Comparison of ENCODE assay signal across 32 cellular contexts in the genomic region with DNA sequence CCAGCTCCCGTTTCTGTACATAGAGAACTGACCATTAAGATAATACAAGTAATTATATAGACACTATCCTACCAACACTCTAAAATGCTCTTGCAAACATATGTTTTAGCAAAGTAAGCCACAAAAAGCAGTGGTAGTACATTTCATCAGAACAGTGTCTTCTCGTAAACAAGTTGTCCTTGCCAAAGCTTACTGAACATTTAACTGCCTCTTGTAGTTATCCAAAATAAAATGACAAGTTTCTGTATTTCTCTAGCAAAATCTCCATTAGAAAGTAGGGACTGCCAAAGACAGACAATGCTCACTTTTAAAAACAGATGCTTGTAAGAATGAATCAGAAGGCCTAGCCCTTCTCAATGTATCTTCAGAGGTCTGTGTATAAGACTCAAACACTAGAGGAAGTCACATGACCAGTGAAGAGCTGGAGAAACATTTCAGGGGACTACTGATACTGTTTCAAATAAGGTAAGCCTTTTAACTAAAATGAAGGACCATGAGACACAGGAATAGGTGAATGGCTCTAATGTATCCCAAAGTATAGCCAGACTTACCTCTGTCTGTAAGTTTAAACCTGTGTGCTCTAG. TPM values are rescaled to one million over a fixed set of nuclear protein-coding genes. Genes with fewer than 3 reads are reported as not detected.
DNase-seq lines count a peak whose midpoint lies in the region; ATAC-seq and TF ChIP-seq lines count a peak whose summit lies in the region.
"Had no signal": no experiment of that assay in that cellular context is flagged by ENCODE, and none has a peak within 500 bp of the region (broad histone marks: within the 10 kb centered on the region; RNA-seq: fewer than 3 reads in every experiment).

No MANE protein-coding gene starts in this region.

- H3K4me1 Mint-ChIP-seq in activated CD8-positive, alpha-beta T cell treated with anti-CD3 and anti-CD28 coated beads, Interleukin-2, amount 10 ng/mL, durations not matched to agents 7 days and 5 days (ENCODE audit: low read depth), result no peaks in the 10 kb centered on the region
- H3K4me1 Mint-ChIP-seq: activated B cell treated with CpG ODN at 0.5 μM for 24 hours, brain had no signal

- dilution Hi-C loops in mammary epithelial cell (cut with HindIII; ENCODE audit: low sequenced_read_pairs), result no loop called here

- H3K9ac ChIP-seq in mammary epithelial cell (ENCODE audit: insufficient read depth, low read length), result no peak overlapping the region

- H3K79me2 ChIP-seq in mammary epithelial cell (ENCODE audit: insufficient read depth, low read length), result no peaks in the 10 kb centered on the region

- in situ Hi-C loops in mammary epithelial cell (cut with MboI; ENCODE audit: low sequenced_read_pairs in 2 of 2), result no loop called here

- no peak overlapping the region for H3K4me2 ChIP-seq in mammary epithelial cell (ENCODE audit: insufficient read depth, low read depth, low read length)

- no peaks in the 10 kb centered on the region for H3K9me3 ChIP-seq in mammary epithelial cell (replicated peaks; ENCODE audit: insufficient read depth, low read length)
- H3K9me3 ChIP-seq in suprapubic skin, result no peaks in the 10 kb centered on the region
- H3K9me3 ChIP-seq: Caco-2, esophagus muscularis mucosa, left ventricle myocardium inferior, stomach had no signal

- ATAC-seq in foreskin keratinocyte (no peak), HG03159 (IDR thresholded peaks at IDR 0.05; ENCODE audit: unreplicated experiment) (no peak)
- no peak for ATAC-seq in activated CD8-positive, alpha-beta T cell treated with anti-CD3 and anti-CD28 coated beads, Interleukin-2, amount 10 ng/mL, durations not matched to agents 7 days and 5 days
- ATAC-seq: activated CD8-positive, alpha-beta memory T cell treated with anti-CD3 and anti-CD28 coated beads, Interleukin-2, amount 10 ng/mL, durations not matched to agents 7 days and 5 days; activated T-cell treated with anti-CD3 and anti-CD28 coated beads, Interleukin-2, amount 50 U/mL, for 72 hours; naive thymus-derived CD4-positive, alpha-beta T cell; Panc1 had no signal

- H3K4me3 Mint-ChIP-seq in activated CD8-positive, alpha-beta T cell treated with anti-CD3 and anti-CD28 coated beads, Interleukin-2, amount 10 ng/mL, durations not matched to agents 7 days and 5 days, result no peak overlapping the region
- H3K4me3 Mint-ChIP-seq: activated B cell treated with CpG ODN at 0.5 μM for 24 hours; activated CD8-positive, alpha-beta memory T cell treated with anti-CD3 and anti-CD28 coated beads, Interleukin-2, amount 10 ng/mL, durations not matched to agents 7 days and 5 days; activated T-cell treated with anti-CD3 and anti-CD28 coated beads, Interleukin-2, amount 50 U/mL, for 72 hours; brain; mesothelial cell of epicardium; naive thymus-derived CD4-positive, alpha-beta T cell; type B pancreatic cell had no signal

- H3K36me3 Mint-ChIP-seq in activated CD8-positive, alpha-beta T cell treated with anti-CD3 and anti-CD28 coated beads, Interleukin-2, amount 10 ng/mL, durations not matched to agents 7 days and 5 days (ENCODE audit: low read depth), result no peaks in the 10 kb centered on the region
- H3K36me3 Mint-ChIP-seq: brain, mesothelial cell of epicardium, type B pancreatic cell had no signal

- no TSS peak for BruUV-seq in mammary epithelial cell (replicated peaks; lab: Mats Ljungman, UMichigan)

- TF ChIP-seq POLR2A in suprapubic skin (IDR thresholded peaks at IDR 0.05), result no peak

- no peak for TF ChIP-seq CTCF in mammary epithelial cell (conservative IDR thresholded peaks at IDR 0.05 in 1 of 2, IDR thresholded peaks at IDR 0.05 in 1 of 2; ENCODE audit: extremely low read depth in 1 of 2, insufficient read depth in 1 of 2, low read depth in 1 of 2, low read length in 2 of 2)
- no peak for TF ChIP-seq CTCF in foreskin keratinocyte (conservative IDR thresholded peaks at IDR 0.05)
- TF ChIP-seq CTCF in suprapubic skin (IDR thresholded peaks at IDR 0.05), result no peak

- POLR2A ChIA-PET in activated CD8-positive, alpha-beta T cell treated with anti-CD3 and anti-CD28 coated beads, Interleukin-2, amount 10 ng/mL, durations not matched to agents 7 days and 5 days (lab: Charles Lee), result no interaction called here

- H3K27ac ChIP-seq in mammary epithelial cell (ENCODE audit: insufficient read depth, low read depth, low read length) (no peak overlapping the region), foreskin keratinocyte (peak overlapping the region; percentile 87), suprapubic skin (peak overlapping the region; percentile 12)
- H3K27ac ChIP-seq: left ventricle myocardium inferior had no signal

- H4K20me1 ChIP-seq in mammary epithelial cell (ENCODE audit: insufficient read depth, low read length), result no peaks in the 10 kb centered on the region

- H3K4me3 ChIP-seq in mammary epithelial cell (replicated peaks in 1 of 3; ENCODE audit: insufficient read depth in 1 of 3, low read depth in 2 of 3, low read length in 3 of 3) (no peak overlapping the region), suprapubic skin (no peak overlapping the region)
- H3K4me3 ChIP-seq: esophagus muscularis mucosa, left ventricle myocardium inferior, stomach had no signal

- 100% methylated on average over 2 of the region's 2 CpGs for WGBS in mammary epithelial cell (ENCODE audit: low coverage, missing lambda C conversion rate)
- 74% methylated on average over 2 of the region's 2 CpGs for WGBS in suprapubic skin

- no peak overlapping the region for H3K27ac Mint-ChIP-seq in activated CD8-positive, alpha-beta T cell treated with anti-CD3 and anti-CD28 coated beads, Interleukin-2, amount 10 ng/mL, durations not matched to agents 7 days and 5 days
- H3K27ac Mint-ChIP-seq: activated B cell treated with CpG ODN at 0.5 μM for 24 hours; activated CD8-positive, alpha-beta memory T cell treated with anti-CD3 and anti-CD28 coated beads, Interleukin-2, amount 10 ng/mL, durations not matched to agents 7 days and 5 days; activated T-cell treated with anti-CD3 and anti-CD28 coated beads, Interleukin-2, amount 50 U/mL, for 72 hours; brain; mesothelial cell of epicardium; naive thymus-derived CD4-positive, alpha-beta T cell; type B pancreatic cell had no signal

- no peaks in the 10 kb centered on the region for H3K27me3 ChIP-seq in mammary epithelial cell (ENCODE audit: insufficient read depth, low read length)
- no peaks in the 10 kb centered on the region for H3K27me3 ChIP-seq in foreskin keratinocyte
- H3K27me3 ChIP-seq in suprapubic skin, result no peaks in the 10 kb centered on the region
- H3K27me3 ChIP-seq: esophagus muscularis mucosa, stomach had no signal

- H3K9me3 Mint-ChIP-seq in activated CD8-positive, alpha-beta T cell treated with anti-CD3 and anti-CD28 coated beads, Interleukin-2, amount 10 ng/mL, durations not matched to agents 7 days and 5 days (ENCODE audit: insufficient read depth), result no peaks in the 10 kb centered on the region
- H3K9me3 Mint-ChIP-seq: activated B cell treated with CpG ODN at 0.5 μM for 24 hours, brain, type B pancreatic cell had no signal

- peaks cover 46% of the 10 kb centered on the region for H3K4me1 ChIP-seq in mammary epithelial cell (ENCODE audit: insufficient read depth, low read length)
- peaks cover 21% of the 10 kb centered on the region for H3K4me1 ChIP-seq in foreskin keratinocyte
- peaks cover 35% of the 10 kb centered on the region for H3K4me1 ChIP-seq in suprapubic skin
- H3K4me1 ChIP-seq: left ventricle myocardium inferior, stomach had no signal

- H2AFZ ChIP-seq in mammary epithelial cell (ENCODE audit: low read depth, low read length), result peak overlapping the region; percentile 25

- intact Hi-C loops in mammary epithelial cell (cut with micrococcal nuclease), result no loop called here

- H3K36me3 ChIP-seq in mammary epithelial cell (ENCODE audit: insufficient read depth, low read length) (no peaks in the 10 kb centered on the region), suprapubic skin (no peaks in the 10 kb centered on the region)
- H3K36me3 ChIP-seq: esophagus muscularis mucosa, left ventricle myocardium inferior, stomach had no signal

- DNase-seq in KG1 (lab: John Stamatoyannopoulos, UW) (peak; percentile 42), mammary epithelial cell (peak; percentile 37), foreskin keratinocyte (peak in 1 of 2 donors; percentile 42), suprapubic skin (ENCODE audit: low spot score in 2 of 2) (no peak), activated T-cell treated with anti-CD3 and anti-CD28 coated beads for 4 hours (no peak)
- no peak for DNase-seq in activated CD8-positive, alpha-beta T cell treated with anti-CD3 and anti-CD28 coated beads, Interleukin-2, amount 10 ng/mL, durations not matched to agents 7 days and 5 days
- DNase-seq: activated B cell treated with CpG ODN at 0.5 μM for 24 hours; activated CD4-positive, alpha-beta T cell treated with anti-CD3 and anti-CD28 coated beads, Interleukin-2, amount 50 U/mL, for 1 hour; activated CD8-positive, alpha-beta memory T cell treated with anti-CD3 and anti-CD28 coated beads, Interleukin-2, amount 10 ng/mL, durations not matched to agents 7 days and 5 days; activated naive CD4-positive, alpha-beta T cell; activated T-cell treated with anti-CD3 and anti-CD28 coated beads, Interleukin-2, amount 50 U/mL, for 72 hours; C1 segment of cervical spinal cord; Caco-2; cortex of kidney; DMS79; GF-D8; islet precursor cell; left ventricle myocardium inferior; naive thymus-derived CD4-positive, alpha-beta T cell; NCI-H1048; NCI-H187; NCI-H526; NK-92 treated with Interleukin-12 subunit alpha and Interleukin-12 subunit beta, amount 100 ng/mL, for 24 hours; SHP77 treated with DMSO at 0.1 percent for 48 hours; stimulated activated CD4-positive, alpha-beta T cell treated with anti-CD3 and anti-CD28 coated beads, Interleukin-1b, Interleukin-23, amount 100 ng/mL, for 48 hours; stomach had no signal

- CTCF ChIA-PET in mammary epithelial cell (lab: Charles Lee; ENCODE audit: low non-redundant PET), result no interaction called here
- CTCF ChIA-PET in activated CD8-positive, alpha-beta T cell treated with anti-CD3 and anti-CD28 coated beads, Interleukin-2, amount 10 ng/mL, durations not matched to agents 7 days and 5 days (lab: Charles Lee), result no interaction called here

- H3K27me3 Mint-ChIP-seq in activated CD8-positive, alpha-beta T cell treated with anti-CD3 and anti-CD28 coated beads, Interleukin-2, amount 10 ng/mL, durations not matched to agents 7 days and 5 days (ENCODE audit: low read depth), result peaks cover 23% of the 10 kb centered on the region

- no peak for TF ChIP-seq EP300 in suprapubic skin (IDR thresholded peaks at IDR 0.05)

RNA-seq across cellular contexts. Expression of gene ZC3H12C, which starts 7.8 kb away (rescaled TPM):
- 10 to 100 TPM; 16.0 to 26.9 TPM for total RNA-seq in mammary epithelial cell
- 14.0 TPM for polyA plus RNA-seq in mammary epithelial cell
- 22.2 TPM for polyA minus RNA-seq in mammary epithelial cell
- total RNA-seq in foreskin keratinocyte, result 12.5 and 12.6 TPM in 2 replicates
- 1.3 and 1.4 TPM in 2 replicates for polyA plus RNA-seq in foreskin keratinocyte
- total RNA-seq in suprapubic skin, result 10 to 100 TPM; 15.0 to 22.7 (median 20.8) TPM
- total RNA-seq in activated CD8-positive, alpha-beta T cell treated with anti-CD3 and anti-CD28 coated beads, Interleukin-2, amount 10 ng/mL, durations not matched to agents 7 days and 5 days, result under 1 TPM; 0.08 to 0.18 TPM
- polyA plus RNA-seq: naive thymus-derived CD4-positive, alpha-beta T cell had no signal

Comparison
In these comparisons a context has a peak if more than half of its experiments do, and no peak if none do; other contexts are left out.
1. DNase-seq: peak in KG1 (single experiment) and mammary epithelial cell (single experiment); none in suprapubic skin (0 of 2), activated T-cell treated with anti-CD3 and anti-CD28 coated beads for 4 hours (single experiment) and activated CD8-positive, alpha-beta T cell treated with anti-CD3 and anti-CD28 coated beads, Interleukin-2, amount 10 ng/mL, durations not matched to agents 7 days and 5 days (single experiment).
2. RNA of gene ZC3H12C, which starts 7.8 kb away (total RNA-seq): 16.0 to 26.9 TPM in mammary epithelial cell, 15.0 to 22.7 TPM in suprapubic skin and 12.5 to 12.6 TPM in foreskin keratinocyte; 0.08 to 0.18 TPM in activated CD8-positive, alpha-beta T cell treated with anti-CD3 and anti-CD28 coated beads, Interleukin-2, amount 10 ng/mL, durations not matched to agents 7 days and 5 days; every median in the first group is over 10 times any median in the second.